Comparison of ENCODE assay signal across 12 cellular contexts in the genomic region with DNA sequence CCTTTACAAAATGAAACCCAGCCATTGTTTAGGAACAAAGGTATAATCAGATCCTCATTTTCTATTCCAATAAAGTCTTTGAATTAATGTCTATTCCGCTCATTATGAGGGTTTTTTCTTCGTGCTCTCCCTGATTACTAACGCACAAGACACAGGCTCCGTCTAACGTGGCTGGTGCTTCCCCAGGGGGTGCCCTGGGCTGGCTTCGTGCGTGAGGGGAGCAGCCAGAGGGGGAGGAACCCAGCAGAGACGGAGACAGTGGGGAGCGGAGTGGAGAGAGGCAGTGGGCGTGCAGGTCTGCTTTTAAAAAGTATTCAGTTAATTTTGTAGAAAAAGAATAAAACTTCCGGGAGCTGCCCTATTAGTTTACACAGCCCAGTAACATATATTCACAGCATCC.
"Had no signal": no experiment of that assay in that cellular context is flagged by ENCODE, and none has a peak within 500 bp of the region (broad histone marks: within the 10 kb centered on the region; RNA-seq: fewer than 3 reads in every experiment).

No MANE protein-coding gene starts in this region.

- H3K4me1 Mint-ChIP-seq: immature natural killer cell had no signal

- H3K4me3 Mint-ChIP-seq: immature natural killer cell; naive thymus-derived CD4-positive, alpha-beta T cell had no signal

- H3K27ac Mint-ChIP-seq: activated naive CD4-positive, alpha-beta T cell treated with anti-CD3 and anti-CD28 coated beads, Interleukin-2, amount 50 U/mL, for 72 hours; immature natural killer cell; naive thymus-derived CD4-positive, alpha-beta T cell had no signal

- DNase-seq: activated CD4-positive, alpha-beta T cell treated with anti-CD3 and anti-CD28 coated beads, Interleukin-2, amount 50 U/mL, for 1 hour; activated CD4-positive, CD25-positive, alpha-beta regulatory T cell; amniotic stem cell; immature natural killer cell; mesenchymal stem cell; naive thymus-derived CD4-positive, alpha-beta T cell; stimulated activated CD4-positive, alpha-beta T cell treated with anti-CD3 and anti-CD28 coated beads, Interleukin-12 subunit alpha, Interleukin-12 subunit beta, amount 100 ng/mL, for 4 hours; stimulated activated CD4-positive, alpha-beta T cell treated with anti-CD3 and anti-CD28 coated beads, Interleukin-1b, Interleukin-23, amount 100 ng/mL, for 48 hours; stimulated activated naive CD4-positive, alpha-beta T cell treated with Interleukin-2 at 50 U/mL for 16 hours; substantia nigra; T1000 had no signal

- H3K36me3 Mint-ChIP-seq: immature natural killer cell had no signal

- ATAC-seq: activated naive CD4-positive, alpha-beta T cell treated with anti-CD3 and anti-CD28 coated beads, Interleukin-2, amount 50 U/mL, for 72 hours; naive thymus-derived CD4-positive, alpha-beta T cell had no signal
